ENCODE assay signal across 10 cellular contexts in genomic region chr17:59762022-59762825, GRCh38. TPM values are rescaled to one million over a fixed set of nuclear protein-coding genes. Genes with fewer than 3 reads are reported as not detected.
DNase-seq lines count a peak whose midpoint lies in the region; ATAC-seq and TF ChIP-seq lines count a peak whose summit lies in the region.
"Had no signal": no experiment of that assay in that cellular context is flagged by ENCODE, and none has a peak within 500 bp of the region (broad histone marks: within the 10 kb centered on the region; RNA-seq: fewer than 3 reads in every experiment).

No MANE protein-coding gene starts in this region.

- POLR2A ChIA-PET in HEK293T (lab: Yijun Ruan, JAX), result no interaction called here

- peak; percentile 79 to 86 for ATAC-seq in activated T-cell treated with anti-CD3 and anti-CD28 coated beads, Interleukin-2, amount 50 U/mL, for 4 hours
- ATAC-seq in GM19395 (IDR thresholded peaks at IDR 0.05; ENCODE audit: unreplicated experiment), result no peak

- H3K27me3 Mint-ChIP-seq in activated T-cell treated with anti-CD3 and anti-CD28 coated beads, Interleukin-2, amount 50 U/mL, for 4 hours (ENCODE audit: low read depth), result no peaks in the 10 kb centered on the region
- no peaks in the 10 kb centered on the region for H3K27me3 Mint-ChIP-seq in T-helper 2 cell treated with Interferon-gamma antibody and Interleukin-4, amounts not matched to agents 5 μg/mL and 100 μg/mL, for 36 hours (ENCODE audit: low read depth)

- H3K4me3 ChIP-seq in fibroblast of the aortic adventitia (ENCODE audit: low read depth, low read length), result no peak overlapping the region

- H3K27ac Mint-ChIP-seq in T-helper 2 cell treated with Interferon-gamma antibody and Interleukin-4, amounts not matched to agents 5 μg/mL and 100 μg/mL, for 36 hours, result peak overlapping the region; percentile 85

- H3K36me3 Mint-ChIP-seq in activated T-cell treated with anti-CD3 and anti-CD28 coated beads, Interleukin-2, amount 50 U/mL, for 4 hours (ENCODE audit: insufficient read depth), result peaks cover 29% of the 10 kb centered on the region
- peaks cover 65% of the 10 kb centered on the region for H3K36me3 Mint-ChIP-seq in T-helper 2 cell treated with Interferon-gamma antibody and Interleukin-4, amounts not matched to agents 5 μg/mL and 100 μg/mL, for 36 hours (ENCODE audit: low read depth)

- no peak for TF ChIP-seq CTCF in fibroblast of the aortic adventitia (IDR thresholded peaks at IDR 0.05; ENCODE audit: insufficient read depth, low read length)

- CTCF ChIA-PET in HEK293T (lab: Yijun Ruan, JAX), result interaction anchor here (0.5 to 0.8 kb wide), 3 partner anchors 9 to 14 kb away, joined by 3 read pairs; no protein-coding TSS in a partner anchor

- peaks cover 4% of the 10 kb centered on the region for H3K9me3 Mint-ChIP-seq in activated T-cell treated with anti-CD3 and anti-CD28 coated beads, Interleukin-2, amount 50 U/mL, for 4 hours
- peaks cover 7% of the 10 kb centered on the region for H3K9me3 Mint-ChIP-seq in T-helper 2 cell treated with Interferon-gamma antibody and Interleukin-4, amounts not matched to agents 5 μg/mL and 100 μg/mL, for 36 hours

- H3K4me1 Mint-ChIP-seq in activated T-cell treated with anti-CD3 and anti-CD28 coated beads, Interleukin-2, amount 50 U/mL, for 4 hours (ENCODE audit: low read depth), result peaks cover 49% of the 10 kb centered on the region
- H3K4me1 Mint-ChIP-seq in T-helper 2 cell treated with Interferon-gamma antibody and Interleukin-4, amounts not matched to agents 5 μg/mL and 100 μg/mL, for 36 hours (ENCODE audit: low read depth), result peaks cover 45% of the 10 kb centered on the region

- peak overlapping the region; percentile 68 for H3K4me3 Mint-ChIP-seq in activated T-cell treated with anti-CD3 and anti-CD28 coated beads, Interleukin-2, amount 50 U/mL, for 4 hours
- H3K4me3 Mint-ChIP-seq in T-helper 2 cell treated with Interferon-gamma antibody and Interleukin-4, amounts not matched to agents 5 μg/mL and 100 μg/mL, for 36 hours, result peak overlapping the region; percentile 74

- DNase-seq in activated T-cell treated with anti-CD3 and anti-CD28 coated beads, Interleukin-2, amount 50 U/mL, for 4 hours, result no peak
- no peak for DNase-seq in activated T-cell treated with anti-CD3 and anti-CD28 coated beads, Interleukin-2, amount 50 U/mL, for 1 hour
- no peak for DNase-seq in T-helper 2 cell treated with Interferon-gamma antibody and Interleukin-4, amounts not matched to agents 5 μg/mL and 100 μg/mL, for 36 hours (ENCODE audit: low spot score)
- DNase-seq in fibroblast of the aortic adventitia (ENCODE audit: low read depth), result peak; percentile 80
- DNase-seq in stromal cell of bone marrow (ENCODE audit: low read depth), result peak; percentile 79
- no peak for DNase-seq in DMS153 (lab: John Stamatoyannopoulos, UW)
- DNase-seq in HEK293T (ENCODE audit: extremely low spot score), result no peak
- DNase-seq: BE2C, NCI-H2171 had no signal

TF ChIP-seq in HEK293T, 16 proteins besides CTCF, POLR2A, EP300 and RAD21:
- TF ChIP-seq HDGF (IDR thresholded peaks at IDR 0.05; ENCODE audit: borderline replicate concordance) (no peak), NFRKB (IDR thresholded peaks at IDR 0.05) (no peak), ZNF384 (IDR thresholded peaks at IDR 0.05) (no peak), SP1 (IDR thresholded peaks at IDR 0.05) (no peak), ARNT (IDR thresholded peaks at IDR 0.05) (no peak), TARDBP (IDR thresholded peaks at IDR 0.05) (no peak), FOXM1 (IDR thresholded peaks at IDR 0.05; ENCODE audit: borderline replicate concordance) (no peak), PKNOX1 (IDR thresholded peaks at IDR 0.05) (no peak), CTBP1 (IDR thresholded peaks at IDR 0.05; ENCODE audit: borderline replicate concordance) (no peak), FOXA1 (IDR thresholded peaks at IDR 0.05) (no peak), BHLHE40 (IDR thresholded peaks at IDR 0.05; ENCODE audit: borderline replicate concordance) (no peak), L3MBTL2 (conservative IDR thresholded peaks at IDR 0.05) (no peak)

RNA-seq across cellular contexts. Expression of gene VMP1, which starts 54.8 kb away (rescaled TPM):
- total RNA-seq in activated T-cell treated with anti-CD3 and anti-CD28 coated beads, Interleukin-2, amount 50 U/mL, for 4 hours, result 100 to 1,000 TPM; 128 to 138 (median 134) TPM
- total RNA-seq in fibroblast of the aortic adventitia (ENCODE audit: low replicate concordance), result 134 and 234 TPM in 2 replicates

RNA-seq across cellular contexts. Expression of gene PTRH2, which starts 55.0 kb away (rescaled TPM):
- 10 to 100 TPM; 45.4 to 50.9 (median 47.4) TPM for total RNA-seq in activated T-cell treated with anti-CD3 and anti-CD28 coated beads, Interleukin-2, amount 50 U/mL, for 4 hours
- total RNA-seq in fibroblast of the aortic adventitia (ENCODE audit: low replicate concordance), result 21.6 and 21.7 TPM in 2 replicates

Comparison
In these comparisons a context has a peak if more than half of its experiments do, and no peak if none do; other contexts are left out.
1. DNase-seq: peak in fibroblast of the aortic adventitia (single experiment) and stromal cell of bone marrow (single experiment); none in activated T-cell treated with anti-CD3 and anti-CD28 coated beads, Interleukin-2, amount 50 U/mL, for 4 hours (single experiment), activated T-cell treated with anti-CD3 and anti-CD28 coated beads, Interleukin-2, amount 50 U/mL, for 1 hour (single experiment), T-helper 2 cell treated with Interferon-gamma antibody and Interleukin-4, amounts not matched to agents 5 μg/mL and 100 μg/mL, for 36 hours (single experiment), DMS153 (single experiment) and HEK293T (single experiment).